ENCODE assay signal across 15 cellular contexts in the genomic region with DNA sequence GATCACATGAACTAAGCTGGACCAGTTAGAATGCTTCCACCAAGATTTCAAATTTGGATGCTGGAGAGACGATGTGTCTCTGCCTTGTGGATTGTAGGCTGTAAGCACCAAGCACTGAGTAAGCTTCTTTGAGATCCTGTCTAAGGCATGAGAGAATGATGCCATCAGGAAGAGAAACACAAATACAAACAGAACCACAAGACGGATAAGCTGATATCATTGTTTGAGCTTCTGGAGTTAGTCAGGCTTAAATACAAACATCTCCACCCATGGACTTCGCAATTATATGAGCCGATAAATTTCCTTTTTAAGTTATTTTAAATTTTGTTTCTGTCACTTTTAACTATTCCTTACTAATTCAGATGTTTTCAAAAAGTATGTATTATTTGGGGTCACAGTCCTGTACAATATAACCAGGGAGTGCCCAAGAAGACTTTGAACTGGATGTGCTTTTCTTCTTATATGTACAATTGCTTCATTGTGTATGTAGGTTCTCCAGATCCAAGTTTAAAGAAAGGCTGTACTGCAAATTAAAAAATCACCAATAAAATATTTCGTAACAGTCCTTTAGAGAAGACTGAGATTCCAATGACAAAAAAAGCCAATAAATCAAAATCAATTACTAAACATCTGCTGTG.
DNase-seq lines count a peak whose midpoint lies in the region; ATAC-seq, FAIRE-seq and TF ChIP-seq lines count a peak whose summit lies in the region.
"Had no signal": no experiment of that assay in that cellular context is flagged by ENCODE, and none has a peak within 500 bp of the region (broad histone marks: within the 10 kb centered on the region; RNA-seq: fewer than 3 reads in every experiment).

No MANE protein-coding gene starts in this region.

- TF ChIP-seq POLR2A in GM18505 (IDR thresholded peaks at IDR 0.05; ENCODE audit: borderline replicate concordance, extremely low read depth, insufficient read depth, insufficient read length), result no peak

- DNase-seq in RCC 7860 (ENCODE audit: low spot score), result peak; percentile 50
- DNase-seq in pulmonary artery endothelial cell (ENCODE audit: low read depth, low spot score), result peak; percentile 71
- no peak for DNase-seq in Kasumi-1 (lab: John Stamatoyannopoulos, UW)
- no peak for DNase-seq in H7
- no peak for DNase-seq in mucosa of gallbladder (ENCODE audit: low spot score)
- DNase-seq: activated CD4-positive, CD25-positive, alpha-beta regulatory T cell treated with anti-CD3 and anti-CD28 coated beads, Interleukin-2, amount 50 U/mL, for 72 hours; GF-D8; hippocampal formation; natural killer cell; NCI-H345; right cardiac atrium had no signal

- no peaks in the 10 kb centered on the region for H3K36me3 ChIP-seq in H7 (replicated peaks; ENCODE audit: control insufficient read depth, insufficient read depth, low read length)
- H3K36me3 ChIP-seq: tibial nerve had no signal

- FAIRE-seq in RCC 7860 (lab: Jason Lieb, UNC), result no peak

- ATAC-seq in GM18505 (IDR thresholded peaks at IDR 0.05; ENCODE audit: unreplicated experiment) (peak; percentile 3), esophagus mucosa (peak; percentile 59), HG03460 (IDR thresholded peaks at IDR 0.05; ENCODE audit: unreplicated experiment) (no peak)
- ATAC-seq: natural killer cell had no signal

- no peak overlapping the region for H3K4me3 ChIP-seq in H7 (ENCODE audit: insufficient read depth, low read depth, low read length)
- H3K4me3 ChIP-seq: tibial nerve had no signal

- H3K27me3 ChIP-seq in H7 (ENCODE audit: control insufficient read depth, insufficient read depth, low read length), result no peaks in the 10 kb centered on the region
- H3K27me3 ChIP-seq: tibial nerve had no signal

Comparison
In these comparisons a context has a peak if more than half of its experiments do, and no peak if none do; other contexts are left out.
1. DNase-seq: peak in RCC 7860 (single experiment) and pulmonary artery endothelial cell (single experiment); none in Kasumi-1 (0 of 2), H7 (single experiment) and mucosa of gallbladder (single experiment).